Comparison of ENCODE assay signal across 1 cellular context in the genomic region with DNA sequence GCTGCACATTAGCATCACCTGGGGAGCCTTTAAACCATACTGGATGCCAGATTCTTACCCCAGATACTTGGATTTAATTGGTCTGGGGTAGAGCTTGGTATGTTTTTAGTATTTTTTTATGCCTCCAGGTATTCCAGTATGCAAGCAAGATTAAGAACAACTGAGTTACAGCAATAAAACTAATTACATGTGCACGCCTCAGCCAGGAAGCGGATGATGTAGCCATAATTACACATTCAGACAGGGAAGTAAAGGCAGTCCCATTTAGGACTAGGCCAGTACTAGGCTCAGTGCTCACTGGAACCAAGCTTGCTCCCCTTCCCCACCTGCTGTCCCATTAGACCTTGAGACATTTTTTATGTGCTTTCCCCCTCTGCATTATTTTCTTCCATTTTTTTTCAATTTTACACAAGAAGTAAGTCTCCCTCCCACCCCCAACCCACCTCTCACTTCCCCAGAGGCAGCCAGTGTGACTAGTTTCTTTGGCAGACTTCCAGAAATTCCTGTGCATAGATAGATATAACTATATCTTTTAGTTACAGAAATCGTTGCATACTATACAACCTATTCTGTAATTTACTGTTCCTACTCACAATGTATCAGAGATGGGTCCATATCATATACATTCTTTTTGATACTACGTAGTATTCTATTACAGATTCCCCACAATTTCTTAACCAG.
TF ChIP-seq lines count a peak whose summit lies in the region.

No MANE protein-coding gene starts in this region.

TF ChIP-seq in HEK293, 187 proteins besides CTCF, POLR2A, EP300 and RAD21 (continued from another document):
- TF ChIP-seq ZSCAN23 (tag by site-specific recombination; IDR thresholded peaks at IDR 0.05): no peak
- TF ChIP-seq ZNF248 (tag by site-specific recombination; IDR thresholded peaks at IDR 0.05): no peak
- no peak for TF ChIP-seq ZNF157 (tag by site-specific recombination; IDR thresholded peaks at IDR 0.05)
- TF ChIP-seq KLF7 (tag by site-specific recombination; IDR thresholded peaks at IDR 0.05; ENCODE audit: borderline replicate concordance): no peak
- no peak for TF ChIP-seq ZNF138 (tag by site-specific recombination; IDR thresholded peaks at IDR 0.05; ENCODE audit: borderline replicate concordance)
- TF ChIP-seq ZBTB21 (tag by site-specific recombination; IDR thresholded peaks at IDR 0.05): no peak
- no peak for TF ChIP-seq RBAK (tag by site-specific recombination; IDR thresholded peaks at IDR 0.05)
- TF ChIP-seq SP2 (tag by site-specific recombination; IDR thresholded peaks at IDR 0.05): no peak
- TF ChIP-seq ZNF398 (tag by site-specific recombination; IDR thresholded peaks at IDR 0.05): peak; percentile 37; the same call in 1 of the 2 replicates
- TF ChIP-seq ZNF214 (tag by site-specific recombination; IDR thresholded peaks at IDR 0.05; ENCODE audit: borderline replicate concordance): no peak
TF ChIP-seq in HEK293: peak in this region for 2.
